In the genomic region with DNA sequence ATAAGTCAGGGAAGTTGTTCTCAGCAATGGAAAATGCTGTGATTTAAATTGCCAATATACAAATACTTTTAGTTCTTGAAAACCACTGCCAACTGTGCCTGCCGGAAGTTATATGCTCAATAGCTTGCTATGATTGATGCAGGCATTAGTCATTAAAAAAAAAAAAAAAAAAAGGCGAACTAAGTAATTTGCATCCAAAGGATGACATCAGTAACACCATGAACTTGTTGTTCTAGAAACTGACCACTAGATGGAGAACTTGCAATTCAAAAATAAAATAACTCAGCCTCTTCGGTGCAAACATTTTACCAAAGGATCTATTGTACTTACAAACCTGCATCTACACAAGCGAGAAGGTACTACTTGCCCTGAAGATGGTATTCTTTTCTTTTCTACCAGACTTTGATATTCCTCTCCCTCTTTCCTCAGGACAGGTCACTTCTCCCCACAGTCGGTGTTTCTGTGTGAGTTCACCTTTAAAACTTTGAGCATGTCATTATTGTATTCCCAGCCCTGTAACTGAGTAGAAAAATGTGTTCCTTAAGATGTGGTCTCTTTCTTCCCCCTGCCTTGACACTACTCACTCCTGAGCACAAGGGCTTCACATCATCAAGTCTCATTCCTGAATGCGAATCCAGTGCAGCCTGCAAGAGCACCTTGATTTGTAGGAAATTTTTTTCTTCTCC, we compare ENCODE assay signal across 1 cellular context.
TF ChIP-seq lines count a peak whose summit lies in the region.

No MANE protein-coding gene starts in this region.

TF ChIP-seq in GM23338, 12 proteins besides CTCF, POLR2A, EP300 and RAD21 (continued from another document):
- TF ChIP-seq, protein P1, sequence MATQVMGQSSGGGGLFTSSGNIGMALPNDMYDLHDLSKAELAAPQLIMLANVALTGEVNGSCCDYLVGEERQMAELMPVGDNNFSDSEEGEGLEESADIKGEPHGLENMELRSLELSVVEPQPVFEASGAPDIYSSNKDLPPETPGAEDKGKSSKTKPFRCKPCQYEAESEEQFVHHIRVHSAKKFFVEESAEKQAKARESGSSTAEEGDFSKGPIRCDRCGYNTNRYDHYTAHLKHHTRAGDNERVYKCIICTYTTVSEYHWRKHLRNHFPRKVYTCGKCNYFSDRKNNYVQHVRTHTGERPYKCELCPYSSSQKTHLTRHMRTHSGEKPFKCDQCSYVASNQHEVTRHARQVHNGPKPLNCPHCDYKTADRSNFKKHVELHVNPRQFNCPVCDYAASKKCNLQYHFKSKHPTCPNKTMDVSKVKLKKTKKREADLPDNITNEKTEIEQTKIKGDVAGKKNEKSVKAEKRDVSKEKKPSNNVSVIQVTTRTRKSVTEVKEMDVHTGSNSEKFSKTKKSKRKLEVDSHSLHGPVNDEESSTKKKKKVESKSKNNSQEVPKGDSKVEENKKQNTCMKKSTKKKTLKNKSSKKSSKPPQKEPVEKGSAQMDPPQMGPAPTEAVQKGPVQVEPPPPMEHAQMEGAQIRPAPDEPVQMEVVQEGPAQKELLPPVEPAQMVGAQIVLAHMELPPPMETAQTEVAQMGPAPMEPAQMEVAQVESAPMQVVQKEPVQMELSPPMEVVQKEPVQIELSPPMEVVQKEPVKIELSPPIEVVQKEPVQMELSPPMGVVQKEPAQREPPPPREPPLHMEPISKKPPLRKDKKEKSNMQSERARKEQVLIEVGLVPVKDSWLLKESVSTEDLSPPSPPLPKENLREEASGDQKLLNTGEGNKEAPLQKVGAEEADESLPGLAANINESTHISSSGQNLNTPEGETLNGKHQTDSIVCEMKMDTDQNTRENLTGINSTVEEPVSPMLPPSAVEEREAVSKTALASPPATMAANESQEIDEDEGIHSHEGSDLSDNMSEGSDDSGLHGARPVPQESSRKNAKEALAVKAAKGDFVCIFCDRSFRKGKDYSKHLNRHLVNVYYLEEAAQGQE (IDR thresholded peaks at IDR 0.05; ENCODE audit: unreplicated experiment): no peak
